In the genomic region with DNA sequence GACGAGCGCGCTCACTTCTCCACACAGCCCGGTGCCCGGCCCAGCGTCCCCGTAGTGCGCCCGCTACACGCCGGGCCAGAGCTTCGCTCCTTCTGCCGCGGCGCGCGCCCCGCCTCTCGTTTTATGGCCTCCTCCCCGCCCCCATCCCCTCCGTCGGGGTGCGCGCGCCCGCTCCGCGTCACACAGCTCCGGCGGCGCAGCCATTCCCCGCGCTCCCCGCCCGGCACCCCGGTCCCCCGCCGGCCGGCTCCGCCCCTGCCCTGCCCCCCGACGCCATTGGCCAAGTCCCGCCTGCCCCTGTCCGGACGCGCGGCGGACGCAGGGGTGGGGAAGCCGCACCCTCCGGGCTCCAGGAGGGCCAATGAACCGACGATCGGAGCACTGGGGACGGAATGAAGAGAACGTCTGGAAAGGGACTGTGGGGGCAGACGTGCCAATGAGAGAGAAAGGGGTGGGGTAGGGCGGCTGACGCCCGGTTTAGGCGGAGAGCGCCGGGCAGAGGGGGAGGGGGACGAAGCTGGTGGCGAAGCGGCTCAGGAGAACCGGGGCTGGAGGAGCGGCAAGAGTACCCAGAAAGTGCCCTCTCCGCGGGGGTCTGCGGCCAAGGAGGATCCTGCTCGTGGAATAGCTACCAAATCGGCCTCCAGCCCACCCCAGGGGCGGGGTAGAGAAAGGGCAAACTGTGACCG, we compare ENCODE assay signal across 1 cellular context.
TF ChIP-seq lines count a peak whose summit lies in the region.

Gene TOB1, minus strand, starts transcription at position 94 of the 689 bp plus-strand sequence. CDS start 2,337 bp downstream, outside the sequence.

TF ChIP-seq in HepG2, 621 proteins besides CTCF, POLR2A, EP300 and RAD21 (continued from another document and continues in another):
- TF ChIP-seq MAF1 (CRISPR knock-in tag; IDR thresholded peaks at IDR 0.05; ENCODE audit: borderline replicate concordance) (peak; percentile 83; the same call in 1 of the 2 replicates), ZNF770 (CRISPR knock-in tag; IDR thresholded peaks at IDR 0.05) (peak; percentile 15), SOX13 (IDR thresholded peaks at IDR 0.05) (peak; percentile 76), SOX13 (CRISPR knock-in tag; conservative IDR thresholded peaks at IDR 0.05 in 1 of 2, IDR thresholded peaks at IDR 0.05 in 1 of 2) (peak in 1 of 2 experiments; percentile 63; a peak in 2 of 4 replicates), ZMYM2 (CRISPR knock-in tag; IDR thresholded peaks at IDR 0.05) (0 out of 2 replicates have a peak, but pooled peaks have one; percentile 61), ZFP41 (CRISPR knock-in tag; IDR thresholded peaks at IDR 0.05; ENCODE audit: borderline replicate concordance) (no peak), HNRNPUL1 (IDR thresholded peaks at IDR 0.05; ENCODE audit: low read depth, low read length) (peak; percentile 83; the same call in 1 of the 2 replicates), ZNF646 (CRISPR knock-in tag; IDR thresholded peaks at IDR 0.05) (no peak), MYC (CRISPR knock-in tag; IDR thresholded peaks at IDR 0.05; ENCODE audit: borderline replicate concordance) (peak; percentile 80), ZBTB1 (CRISPR knock-in tag; IDR thresholded peaks at IDR 0.05; ENCODE audit: borderline replicate concordance) (no peak), ZNF335 (CRISPR knock-in tag; IDR thresholded peaks at IDR 0.05) (peak; percentile 81), ZNF333 (CRISPR knock-in tag; IDR thresholded peaks at IDR 0.05; ENCODE audit: borderline replicate concordance) (no peak; the same call in 1 of the 2 replicates), ZNF556 (CRISPR knock-in tag; IDR thresholded peaks at IDR 0.05; ENCODE audit: borderline replicate concordance) (peak; percentile 84; the same call in 1 of the 2 replicates), CENPBD1 (CRISPR knock-in tag; IDR thresholded peaks at IDR 0.05; ENCODE audit: borderline replicate concordance, low read depth) (no peak), ZNF33B (CRISPR knock-in tag; IDR thresholded peaks at IDR 0.05) (no peak; the same call in 1 of the 2 replicates), ZNF496 (CRISPR knock-in tag; IDR thresholded peaks at IDR 0.05; ENCODE audit: insufficient replicate concordance) (no peak), SMAD3 (CRISPR knock-in tag; IDR thresholded peaks at IDR 0.05) (peak; percentile 66; the same call in 1 of the 2 replicates), ZMAT3 (CRISPR knock-in tag; conservative IDR thresholded peaks at IDR 0.05) (peak; percentile 75), ZNF75D (CRISPR knock-in tag; IDR thresholded peaks at IDR 0.05; ENCODE audit: borderline replicate concordance) (no peak), ZBTB21 (CRISPR knock-in tag; IDR thresholded peaks at IDR 0.05) (0 out of 2 replicates have a peak, but pooled peaks have one; percentile 4), CHCHD3 (CRISPR knock-in tag; IDR thresholded peaks at IDR 0.05) (peak; percentile 99), ZBTB7A (CRISPR knock-in tag; IDR thresholded peaks at IDR 0.05) (peak; percentile 76), STAG1 (CRISPR knock-in tag; IDR thresholded peaks at IDR 0.05) (no peak), ZNF589 (CRISPR knock-in tag; conservative IDR thresholded peaks at IDR 0.05) (no peak; the same call in 1 of the 2 replicates), TBX3 (IDR thresholded peaks at IDR 0.05; ENCODE audit: borderline replicate concordance) (no peak)
- TF ChIP-seq, protein P1, sequence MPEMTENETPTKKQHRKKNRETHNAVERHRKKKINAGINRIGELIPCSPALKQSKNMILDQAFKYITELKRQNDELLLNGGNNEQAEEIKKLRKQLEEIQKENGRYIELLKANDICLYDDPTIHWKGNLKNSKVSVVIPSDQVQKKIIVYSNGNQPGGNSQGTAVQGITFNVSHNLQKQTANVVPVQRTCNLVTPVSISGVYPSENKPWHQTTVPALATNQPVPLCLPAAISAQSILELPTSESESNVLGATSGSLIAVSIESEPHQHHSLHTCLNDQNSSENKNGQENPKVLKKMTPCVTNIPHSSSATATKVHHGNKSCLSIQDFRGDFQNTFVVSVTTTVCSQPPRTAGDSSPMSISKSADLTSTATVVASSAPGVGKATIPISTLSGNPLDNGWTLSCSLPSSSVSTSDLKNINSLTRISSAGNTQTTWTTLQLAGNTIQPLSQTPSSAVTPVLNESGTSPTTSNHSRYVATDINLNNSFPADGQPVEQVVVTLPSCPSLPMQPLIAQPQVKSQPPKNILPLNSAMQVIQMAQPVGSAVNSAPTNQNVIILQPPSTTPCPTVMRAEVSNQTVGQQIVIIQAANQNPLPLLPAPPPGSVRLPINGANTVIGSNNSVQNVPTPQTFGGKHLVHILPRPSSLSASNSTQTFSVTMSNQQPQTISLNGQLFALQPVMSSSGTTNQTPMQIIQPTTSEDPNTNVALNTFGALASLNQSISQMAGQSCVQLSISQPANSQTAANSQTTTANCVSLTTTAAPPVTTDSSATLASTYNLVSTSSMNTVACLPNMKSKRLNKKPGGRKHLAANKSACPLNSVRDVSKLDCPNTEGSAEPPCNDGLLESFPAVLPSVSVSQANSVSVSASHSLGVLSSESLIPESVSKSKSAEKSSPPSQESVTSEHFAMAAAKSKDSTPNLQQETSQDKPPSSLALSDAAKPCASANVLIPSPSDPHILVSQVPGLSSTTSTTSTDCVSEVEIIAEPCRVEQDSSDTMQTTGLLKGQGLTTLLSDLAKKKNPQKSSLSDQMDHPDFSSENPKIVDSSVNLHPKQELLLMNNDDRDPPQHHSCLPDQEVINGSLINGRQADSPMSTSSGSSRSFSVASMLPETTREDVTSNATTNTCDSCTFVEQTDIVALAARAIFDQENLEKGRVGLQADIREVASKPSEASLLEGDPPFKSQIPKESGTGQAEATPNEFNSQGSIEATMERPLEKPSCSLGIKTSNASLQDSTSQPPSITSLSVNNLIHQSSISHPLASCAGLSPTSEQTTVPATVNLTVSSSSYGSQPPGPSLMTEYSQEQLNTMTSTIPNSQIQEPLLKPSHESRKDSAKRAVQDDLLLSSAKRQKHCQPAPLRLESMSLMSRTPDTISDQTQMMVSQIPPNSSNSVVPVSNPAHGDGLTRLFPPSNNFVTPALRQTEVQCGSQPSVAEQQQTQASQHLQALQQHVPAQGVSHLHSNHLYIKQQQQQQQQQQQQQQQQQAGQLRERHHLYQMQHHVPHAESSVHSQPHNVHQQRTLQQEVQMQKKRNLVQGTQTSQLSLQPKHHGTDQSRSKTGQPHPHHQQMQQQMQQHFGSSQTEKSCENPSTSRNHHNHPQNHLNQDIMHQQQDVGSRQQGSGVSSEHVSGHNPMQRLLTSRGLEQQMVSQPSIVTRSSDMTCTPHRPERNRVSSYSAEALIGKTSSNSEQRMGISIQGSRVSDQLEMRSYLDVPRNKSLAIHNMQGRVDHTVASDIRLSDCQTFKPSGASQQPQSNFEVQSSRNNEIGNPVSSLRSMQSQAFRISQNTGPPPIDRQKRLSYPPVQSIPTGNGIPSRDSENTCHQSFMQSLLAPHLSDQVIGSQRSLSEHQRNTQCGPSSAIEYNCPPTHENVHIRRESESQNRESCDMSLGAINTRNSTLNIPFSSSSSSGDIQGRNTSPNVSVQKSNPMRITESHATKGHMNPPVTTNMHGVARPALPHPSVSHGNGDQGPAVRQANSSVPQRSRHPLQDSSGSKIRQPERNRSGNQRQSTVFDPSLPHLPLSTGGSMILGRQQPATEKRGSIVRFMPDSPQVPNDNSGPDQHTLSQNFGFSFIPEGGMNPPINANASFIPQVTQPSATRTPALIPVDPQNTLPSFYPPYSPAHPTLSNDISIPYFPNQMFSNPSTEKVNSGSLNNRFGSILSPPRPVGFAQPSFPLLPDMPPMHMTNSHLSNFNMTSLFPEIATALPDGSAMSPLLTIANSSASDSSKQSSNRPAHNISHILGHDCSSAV (CRISPR knock-in tag; IDR thresholded peaks at IDR 0.05; ENCODE audit: borderline replicate concordance) = no peak; the same call in 1 of the 2 replicates
- TF ChIP-seq, protein P2, sequence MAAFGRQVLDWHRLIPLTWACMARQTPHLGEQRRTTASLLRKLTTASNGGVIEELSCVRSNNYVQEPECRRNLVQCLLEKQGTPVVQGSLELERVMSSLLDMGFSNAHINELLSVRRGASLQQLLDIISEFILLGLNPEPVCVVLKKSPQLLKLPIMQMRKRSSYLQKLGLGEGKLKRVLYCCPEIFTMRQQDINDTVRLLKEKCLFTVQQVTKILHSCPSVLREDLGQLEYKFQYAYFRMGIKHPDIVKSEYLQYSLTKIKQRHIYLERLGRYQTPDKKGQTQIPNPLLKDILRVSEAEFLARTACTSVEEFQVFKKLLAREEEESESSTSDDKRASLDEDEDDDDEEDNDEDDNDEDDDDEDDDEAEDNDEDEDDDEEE (CRISPR knock-in tag; IDR thresholded peaks at IDR 0.05) = no peak
- TF ChIP-seq, protein P3, sequence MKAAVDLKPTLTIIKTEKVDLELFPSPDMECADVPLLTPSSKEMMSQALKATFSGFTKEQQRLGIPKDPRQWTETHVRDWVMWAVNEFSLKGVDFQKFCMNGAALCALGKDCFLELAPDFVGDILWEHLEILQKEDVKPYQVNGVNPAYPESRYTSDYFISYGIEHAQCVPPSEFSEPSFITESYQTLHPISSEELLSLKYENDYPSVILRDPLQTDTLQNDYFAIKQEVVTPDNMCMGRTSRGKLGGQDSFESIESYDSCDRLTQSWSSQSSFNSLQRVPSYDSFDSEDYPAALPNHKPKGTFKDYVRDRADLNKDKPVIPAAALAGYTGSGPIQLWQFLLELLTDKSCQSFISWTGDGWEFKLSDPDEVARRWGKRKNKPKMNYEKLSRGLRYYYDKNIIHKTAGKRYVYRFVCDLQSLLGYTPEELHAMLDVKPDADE (CRISPR knock-in tag; IDR thresholded peaks at IDR 0.05) = peak; percentile 90
- TF ChIP-seq, protein P4, sequence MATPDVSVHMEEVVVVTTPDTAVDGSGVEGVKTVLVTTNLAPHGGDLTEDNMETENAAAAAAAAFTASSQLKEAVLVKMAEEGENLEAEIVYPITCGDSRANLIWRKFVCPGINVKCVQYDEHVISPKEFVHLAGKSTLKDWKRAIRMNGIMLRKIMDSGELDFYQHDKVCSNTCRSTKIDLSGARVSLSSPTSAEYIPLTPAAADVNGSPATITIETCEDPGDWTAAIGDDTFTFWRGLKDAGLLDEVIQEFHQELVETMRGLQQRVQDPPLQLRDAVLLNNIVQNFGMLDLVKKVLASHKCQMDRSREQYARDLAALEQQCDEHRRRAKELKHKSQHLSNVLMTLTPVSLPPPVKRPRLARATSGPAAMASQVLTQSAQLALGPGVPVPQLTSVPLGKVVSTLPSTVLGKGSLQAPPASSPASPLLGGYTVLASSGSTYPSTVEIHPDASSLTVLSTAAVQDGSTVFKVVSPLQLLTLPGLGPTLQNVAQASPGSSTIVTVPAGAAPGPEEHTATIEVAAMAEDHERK (CRISPR knock-in tag; IDR thresholded peaks at IDR 0.05; ENCODE audit: low read depth) = no peak; the same call in 1 of the 2 replicates
